2 cellular contexts compared by ENCODE assay signal in genomic region chr1:214071469-214071868, GRCh38.
TF ChIP-seq lines count a peak whose summit lies in the region.

No MANE protein-coding gene starts in this region.

TF ChIP-seq in IMR-90, 13 proteins besides CTCF, POLR2A, EP300 and RAD21:
- no peak for TF ChIP-seq ELK1 (IDR thresholded peaks at IDR 0.05; ENCODE audit: borderline replicate concordance, low read depth, low read length)
- TF ChIP-seq MAFK (IDR thresholded peaks at IDR 0.05; ENCODE audit: low read depth, low read length), result peak; percentile 90
- no peak for TF ChIP-seq FOS (IDR thresholded peaks at IDR 0.05; ENCODE audit: low read depth, low read length)
- no peak for TF ChIP-seq BHLHE40 (IDR thresholded peaks at IDR 0.05; ENCODE audit: low read depth, low read length)

TF ChIP-seq in K562, 482 proteins besides CTCF, POLR2A, EP300 and RAD21:
- TF ChIP-seq STAG1 (CRISPR knock-in tag; IDR thresholded peaks at IDR 0.05; ENCODE audit: borderline replicate concordance), result no peak
- peak; percentile 87 for TF ChIP-seq MAFK (IDR thresholded peaks at IDR 0.05; ENCODE audit: low read length)
- TF ChIP-seq MAFG (tag; conservative IDR thresholded peaks at IDR 0.05), result peak; percentile 76
- TF ChIP-seq MAFF (IDR thresholded peaks at IDR 0.05; ENCODE audit: low read length), result peak; percentile 86
- no peak for TF ChIP-seq SOX6 (IDR thresholded peaks at IDR 0.05)
- peak; percentile 79 for TF ChIP-seq ZNF316 (IDR thresholded peaks at IDR 0.05)
- TF ChIP-seq C11orf30 (IDR thresholded peaks at IDR 0.05; ENCODE audit: low read depth), result peak; percentile 63; the same call in 1 of the 2 replicates
